8 cellular contexts compared by ENCODE assay signal in genomic region chr15:78437762-78438594, GRCh38. TPM values are rescaled to one million over a fixed set of nuclear protein-coding genes. Genes with fewer than 3 reads are reported as not detected.
A peak's percentile ranks its signal among the peaks of the same experiment; 100 is the strongest.
DNase-seq lines count a peak whose midpoint lies in the region; ATAC-seq, FAIRE-seq and TF ChIP-seq lines count a peak whose summit lies in the region.

A gene with protein sequence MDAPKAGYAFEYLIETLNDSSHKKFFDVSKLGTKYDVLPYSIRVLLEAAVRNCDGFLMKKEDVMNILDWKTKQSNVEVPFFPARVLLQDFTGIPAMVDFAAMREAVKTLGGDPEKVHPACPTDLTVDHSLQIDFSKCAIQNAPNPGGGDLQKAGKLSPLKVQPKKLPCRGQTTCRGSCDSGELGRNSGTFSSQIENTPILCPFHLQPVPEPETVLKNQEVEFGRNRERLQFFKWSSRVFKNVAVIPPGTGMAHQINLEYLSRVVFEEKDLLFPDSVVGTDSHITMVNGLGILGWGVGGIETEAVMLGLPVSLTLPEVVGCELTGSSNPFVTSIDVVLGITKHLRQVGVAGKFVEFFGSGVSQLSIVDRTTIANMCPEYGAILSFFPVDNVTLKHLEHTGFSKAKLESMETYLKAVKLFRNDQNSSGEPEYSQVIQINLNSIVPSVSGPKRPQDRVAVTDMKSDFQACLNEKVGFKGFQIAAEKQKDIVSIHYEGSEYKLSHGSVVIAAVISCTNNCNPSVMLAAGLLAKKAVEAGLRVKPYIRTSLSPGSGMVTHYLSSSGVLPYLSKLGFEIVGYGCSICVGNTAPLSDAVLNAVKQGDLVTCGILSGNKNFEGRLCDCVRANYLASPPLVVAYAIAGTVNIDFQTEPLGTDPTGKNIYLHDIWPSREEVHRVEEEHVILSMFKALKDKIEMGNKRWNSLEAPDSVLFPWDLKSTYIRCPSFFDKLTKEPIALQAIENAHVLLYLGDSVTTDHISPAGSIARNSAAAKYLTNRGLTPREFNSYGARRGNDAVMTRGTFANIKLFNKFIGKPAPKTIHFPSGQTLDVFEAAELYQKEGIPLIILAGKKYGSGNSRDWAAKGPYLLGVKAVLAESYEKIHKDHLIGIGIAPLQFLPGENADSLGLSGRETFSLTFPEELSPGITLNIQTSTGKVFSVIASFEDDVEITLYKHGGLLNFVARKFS (plus strand): TSS chr15:78438216. CDS start chr15:78438338, 122 bp downstream.

- peak in 1 of 2 donors; percentile 50 for TF ChIP-seq POLR2A in uterus (IDR thresholded peaks at IDR 0.05)

- H3K9me3 ChIP-seq in astrocyte (ENCODE audit: insufficient read depth, low read depth, low read length) (no peaks in the 10 kb centered on the region), right cardiac atrium (ENCODE audit: control insufficient read depth, low read length) (no peaks in the 10 kb centered on the region), uterus (no peaks in the 10 kb centered on the region)

- H3K36me3 Mint-ChIP-seq in astrocyte (ENCODE audit: low read depth, unreplicated experiment): peaks cover 5% of the 10 kb centered on the region

- H3K27me3 ChIP-seq in astrocyte (ENCODE audit: insufficient read depth, low read length): peaks cover 4% of the 10 kb centered on the region
- H3K27me3 ChIP-seq in right cardiac atrium (ENCODE audit: control insufficient read depth, insufficient read depth): no peaks in the 10 kb centered on the region
- H3K27me3 ChIP-seq in uterus: no peaks in the 10 kb centered on the region

- no peak for TF ChIP-seq CTCF in astrocyte (IDR thresholded peaks at IDR 0.05; ENCODE audit: insufficient read depth, low read depth, low read length)
- TF ChIP-seq CTCF in uterus (IDR thresholded peaks at IDR 0.05): peak in 1 of 4 experiments; percentile 33

- H3K27ac ChIP-seq in astrocyte (ENCODE audit: low read depth, low read length) (peak within 1 kb of the TSS; percentile 95), right cardiac atrium (ENCODE audit: low read length) (peak within 1 kb of the TSS; percentile 95), uterus (peak within 1 kb of the TSS; percentile 94 to 95)

- peaks cover 49% of the 10 kb centered on the region for H3K79me2 ChIP-seq in astrocyte (ENCODE audit: insufficient read depth, low read length)

- H3K4me3 Mint-ChIP-seq in astrocyte (ENCODE audit: unreplicated experiment): peak within 1 kb of the TSS; percentile 89

- intact Hi-C loops in right cardiac atrium (cut with DNase I): no loop called here
- intact Hi-C loops in uterus (cut with DNase I; ENCODE audit: low total_unique reads): no loop called here

- H4K20me1 ChIP-seq in astrocyte (ENCODE audit: insufficient read depth, low read length): peaks cover 26% of the 10 kb centered on the region

- H3K27me3 Mint-ChIP-seq in astrocyte (ENCODE audit: low read depth, unreplicated experiment): no peaks in the 10 kb centered on the region

- H3K4me3 ChIP-seq in astrocyte (ENCODE audit: insufficient read depth, low read depth, low read length) (peak within 1 kb of the TSS; percentile 84), right cardiac atrium (ENCODE audit: low read length) (peak within 1 kb of the TSS; percentile 95), uterus (peak within 1 kb of the TSS; percentile 94 to 95)

- peak within 1 kb of the TSS; percentile 93 for H2AFZ ChIP-seq in astrocyte (ENCODE audit: low read depth, low read length)

- peaks cover 23% of the 10 kb centered on the region for H3K36me3 ChIP-seq in astrocyte (ENCODE audit: insufficient read depth, low read length)
- H3K36me3 ChIP-seq in uterus: no peaks in the 10 kb centered on the region

- peak; percentile 88 for DNase-seq in NCI-H2029 (lab: John Stamatoyannopoulos, UW)
- peak; percentile 95 for DNase-seq in T-helper 22 cell (ENCODE audit: low read depth)
- DNase-seq in astrocyte (ENCODE audit: low read depth): peak; percentile 89
- DNase-seq in right cardiac atrium: peak; percentile 97 to 99 (median 99)
- peak; percentile 93 for DNase-seq in pulmonary artery endothelial cell (ENCODE audit: low read depth, low spot score)
- peak; percentile 97 to 99 for DNase-seq in uterus

- H3K27ac Mint-ChIP-seq in astrocyte (ENCODE audit: unreplicated experiment): peak within 1 kb of the TSS; percentile 97

- no peak for FAIRE-seq in astrocyte (lab: Jason Lieb, UNC)

- peak within 1 kb of the TSS; percentile 91 for H3K4me2 ChIP-seq in astrocyte (ENCODE audit: low read length)

- no peaks in the 10 kb centered on the region for H3K9me3 Mint-ChIP-seq in astrocyte (ENCODE audit: unreplicated experiment)

- peaks cover 12% of the 10 kb centered on the region for H3K4me1 Mint-ChIP-seq in astrocyte (ENCODE audit: low read depth, unreplicated experiment)

- H3K9ac ChIP-seq in astrocyte (ENCODE audit: low read length): peak within 1 kb of the TSS; percentile 99

- peak; percentile 86 for ATAC-seq in GM18502 (IDR thresholded peaks at IDR 0.05; ENCODE audit: poor library complexity, unreplicated experiment)
- peak; percentile 74 for ATAC-seq in HG02973 (IDR thresholded peaks at IDR 0.05; ENCODE audit: unreplicated experiment)
- ATAC-seq in right cardiac atrium: peak; percentile 96

- peaks cover 11% of the 10 kb centered on the region for H3K4me1 ChIP-seq in astrocyte (ENCODE audit: insufficient read depth, low read length)
- H3K4me1 ChIP-seq in right cardiac atrium (ENCODE audit: control insufficient read depth, insufficient read depth, low read length): peaks cover 6% of the 10 kb centered on the region
- no peaks in the 10 kb centered on the region for H3K4me1 ChIP-seq in uterus

- WGBS in right cardiac atrium: under 1% methylated on average over 77 of the region's 77 CpGs

RNA-seq across cellular contexts. Expression of the gene that starts here (rescaled TPM):
- 68.2 and 69.2 TPM in 2 replicates for total RNA-seq in astrocyte
- 10 to 100 TPM; 25.4 to 35.0 (median 29.1) TPM for total RNA-seq in right cardiac atrium
- polyA plus RNA-seq in right cardiac atrium: 7.9 TPM
- 21.4 and 23.5 TPM in 2 replicates for total RNA-seq in pulmonary artery endothelial cell
- total RNA-seq in uterus: 10 to 100 TPM; 15.1 to 81.7 (median 51.4) TPM

Comparison
In these comparisons a context has a peak if more than half of its experiments do, and no peak if none do; other contexts are left out.
1. Peak in every context shown above with its lines: DNase-seq, ATAC-seq, H3K4me3 ChIP-seq and H3K27ac ChIP-seq.